Comparison of ENCODE assay signal across 21 cellular contexts in the genomic region with DNA sequence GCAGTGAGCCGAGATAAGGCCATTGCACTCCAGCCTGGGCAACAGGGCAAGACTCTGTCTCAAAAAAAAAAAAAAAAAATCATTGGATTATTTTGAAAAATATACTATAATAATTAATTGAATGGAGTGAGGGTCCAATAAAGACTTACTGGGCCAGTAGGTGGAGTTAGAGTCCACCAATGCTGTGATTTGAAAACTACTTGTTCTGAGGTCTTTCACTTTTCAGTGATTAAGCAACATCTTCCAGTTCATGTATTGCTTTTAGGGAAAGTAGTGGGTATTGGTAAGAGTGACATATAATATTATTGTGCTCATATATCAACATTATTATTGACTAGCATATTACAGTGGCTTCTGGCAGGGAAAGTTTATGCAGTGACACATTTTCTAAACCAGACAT.
DNase-seq lines count a peak whose midpoint lies in the region; ATAC-seq, FAIRE-seq and TF ChIP-seq lines count a peak whose summit lies in the region.
"Had no signal": no experiment of that assay in that cellular context is flagged by ENCODE, and none has a peak within 500 bp of the region (broad histone marks: within the 10 kb centered on the region; RNA-seq: fewer than 3 reads in every experiment).

No MANE protein-coding gene starts in this region.

- no peak for ATAC-seq in SK-N-SH treated with all-trans-retinoic acid at 6 μM for 48 hours
- ATAC-seq: CD8-positive, alpha-beta T cell; HepG2 had no signal

- no peak overlapping the region for H3K4ac ChIP-seq in H1 (replicated peaks; ENCODE audit: insufficient read length, low read depth, low read length)

- no peaks in the 10 kb centered on the region for H3K23me2 ChIP-seq in H1 (ENCODE audit: low read depth, low read length)

- H3K4me1 ChIP-seq in SK-N-SH (ENCODE audit: control insufficient read depth in 1 of 2, insufficient read depth in 2 of 2, low read depth in 1 of 2, low read length in 1 of 2), result no peaks in the 10 kb centered on the region
- no peaks in the 10 kb centered on the region; a peak in 2 of 7 replicates for H3K4me1 ChIP-seq in H1 (replicated peaks in 1 of 4; ENCODE audit: control insufficient read depth in 3 of 4, insufficient read depth in 4 of 4, low read length in 3 of 4)
- H3K4me1 ChIP-seq: BE2C had no signal

- H3K4me3 ChIP-seq in SK-N-SH (ENCODE audit: low read depth in 2 of 2, low read length in 1 of 2), result no peak overlapping the region
- no peak overlapping the region for H3K4me3 ChIP-seq in H1 (ENCODE audit: extremely low read depth in 1 of 4, insufficient read depth in 2 of 4, low read depth in 3 of 4, low read length in 4 of 4)

- TF ChIP-seq RAD21 in SK-N-SH (IDR thresholded peaks at IDR 0.05; ENCODE audit: low read length) (no peak), H1 (IDR thresholded peaks at IDR 0.05 in 1 of 2, conservative IDR thresholded peaks at IDR 0.05 in 1 of 2; ENCODE audit: low read depth in 2 of 2, low read length in 2 of 2) (peak; percentile 38 to 39; a peak in 3 of 4 replicates)

- no peaks in the 10 kb centered on the region for H3F3A ChIP-seq in SK-N-SH (replicated peaks; ENCODE audit: insufficient read depth)

- H3K36me3 ChIP-seq in SK-N-SH (replicated peaks in 1 of 2; ENCODE audit: control insufficient read depth in 1 of 2, insufficient read depth in 2 of 2, low read length in 1 of 2), result no peaks in the 10 kb centered on the region
- no peaks in the 10 kb centered on the region for H3K36me3 ChIP-seq in H1 (ENCODE audit: control insufficient read depth in 2 of 4, insufficient read depth in 4 of 4, low read length in 3 of 4)
- H3K36me3 ChIP-seq: BE2C had no signal

- TF ChIP-seq POLR2A in H1 (IDR thresholded peaks at IDR 0.05; ENCODE audit: control extremely low read depth in 1 of 2, low read depth in 2 of 2, low read length in 2 of 2), result no peak

- WGBS in SK-N-SH (ENCODE audit: low lambda C conversion rate), result 5% methylated on average over 1 of the region's 1 CpG
- WGBS in H1 (ENCODE audit: extremely low coverage in 1 of 2, insufficient coverage in 1 of 2, insufficient read length in 1 of 2, insufficient replicate concordance in 2 of 2, low coverage in 1 of 2, low lambda C conversion rate in 2 of 2, missing lambda C conversion rate in 1 of 2), 2 experiments, result no CpG with 5 or more reads among the region's 1 CpG

- H3K27ac Mint-ChIP-seq in type B pancreatic cell, result no peak overlapping the region
- H3K27ac Mint-ChIP-seq: CD14-positive monocyte; CD8-positive, alpha-beta T cell; HFFc6 had no signal

- POLR2A ChIA-PET in SK-N-SH (lab: Yijun Ruan, JAX), result no interaction called here
- POLR2A ChIA-PET in H1 (lab: Charles Lee; ENCODE audit: partially characterized antibody), result interaction anchor here (0.7 kb wide), 1 partner anchor 1099 kb away, joined by 4 read pairs; no protein-coding TSS in a partner anchor

- no peak for DNase-seq in SK-N-SH
- peak; percentile 6 for DNase-seq in NAMALWA (ENCODE audit: low spot score)
- no peak for DNase-seq in H1 (ENCODE audit: low read depth in 1 of 2, low spot score in 2 of 2)
- DNase-seq in type B pancreatic cell (ENCODE audit: extremely low spot score, unreplicated experiment), result no peak
- no peak for DNase-seq in DMS114 treated with DMSO at 0.1 percent for 48 hours (lab: John Stamatoyannopoulos, UW; ENCODE audit: unreplicated experiment)
- no peak for DNase-seq in globus pallidus (ENCODE audit: low spot score)
- DNase-seq in putamen (ENCODE audit: low spot score), result no peak
- DNase-seq: BE2C; CD8-positive, alpha-beta T cell; COR-L47; DMS53; GF-D8; GOT3; HCEC 1CT; HFFc6 had no signal

- no peaks in the 10 kb centered on the region for H3K9me2 ChIP-seq in SK-N-SH

- FAIRE-seq in H1 (lab: Jason Lieb, UNC), result no peak
- FAIRE-seq: A204.1, GM19239, HepG2, HTR-8/SVneo had no signal

- no peak overlapping the region for H4K8ac ChIP-seq in H1 (ENCODE audit: extremely low read depth, insufficient read depth, low read length)

- H3K79me2 ChIP-seq in SK-N-SH (ENCODE audit: insufficient read depth) (no peaks in the 10 kb centered on the region), H1 (ENCODE audit: control insufficient read depth in 1 of 2, insufficient read depth in 2 of 2, low read length in 2 of 2) (no peaks in the 10 kb centered on the region)

- no peaks in the 10 kb centered on the region for H3K79me1 ChIP-seq in H1 (ENCODE audit: low read depth, low read length)

- TF ChIP-seq CTCF in SK-N-SH (IDR thresholded peaks at IDR 0.05), result 0 out of 2 replicates have a peak, but pooled peaks have one; percentile 8
- TF ChIP-seq CTCF in H1 (IDR thresholded peaks at IDR 0.05; ENCODE audit: control extremely low read depth in 1 of 3, insufficient read depth in 1 of 3, low read depth in 1 of 3, low read length in 3 of 3), result no peak
- TF ChIP-seq CTCF in type B pancreatic cell (conservative IDR thresholded peaks at IDR 0.05), result peak; percentile 31

- TF ChIP-seq EP300 in SK-N-SH (IDR thresholded peaks at IDR 0.05; ENCODE audit: borderline replicate concordance in 1 of 2, low read depth in 1 of 2, low read length in 1 of 2) (no peak), H1 (IDR thresholded peaks at IDR 0.05; ENCODE audit: borderline replicate concordance in 1 of 2, low read depth in 2 of 2, low read length in 2 of 2) (no peak)

- no peak overlapping the region for H2BK15ac ChIP-seq in H1 (ENCODE audit: low read length)

- H3K23ac ChIP-seq in H1 (ENCODE audit: insufficient read length), result no peak overlapping the region

- no peaks in the 10 kb centered on the region for H3K36me3 Mint-ChIP-seq in type B pancreatic cell
- H3K36me3 Mint-ChIP-seq: CD14-positive monocyte; CD8-positive, alpha-beta T cell had no signal

- H3K9me3 ChIP-seq in SK-N-SH (no peaks in the 10 kb centered on the region), H1 (ENCODE audit: insufficient read depth in 2 of 2, low read depth in 1 of 2, low read length in 1 of 2) (no peaks in the 10 kb centered on the region)
- H3K9me3 ChIP-seq: BE2C had no signal

- no peak overlapping the region for H4K5ac ChIP-seq in H1 (ENCODE audit: insufficient read length, low read depth, low read length)

- no peak overlapping the region for H2AK5ac ChIP-seq in H1 (ENCODE audit: low read depth, low read length)

- CTCF ChIA-PET in SK-N-SH (lab: Yijun Ruan, JAX) (no interaction called here), H1 (lab: Charles Lee; ENCODE audit: partially characterized antibody) (interaction anchor here (0.6 kb wide), 2 partner anchors 58 to 555 kb away, joined by 3 read pairs; no protein-coding TSS in a partner anchor)

- H4K20me1 ChIP-seq in SK-N-SH (ENCODE audit: insufficient read depth) (no peaks in the 10 kb centered on the region), H1 (replicated peaks in 1 of 2; ENCODE audit: control insufficient read depth in 1 of 2, insufficient read depth in 2 of 2, low read length in 2 of 2) (no peaks in the 10 kb centered on the region)

- no peaks in the 10 kb centered on the region for H3K27me3 ChIP-seq in SK-N-SH (ENCODE audit: insufficient read depth)
- H3K27me3 ChIP-seq in H1 (replicated peaks in 1 of 4; ENCODE audit: control insufficient read depth in 3 of 4, extremely low read depth in 1 of 4, insufficient read depth in 3 of 4, low read length in 3 of 4), result no peaks in the 10 kb centered on the region
- H3K27me3 ChIP-seq: BE2C had no signal

- no peak overlapping the region for H3K56ac ChIP-seq in H1 (replicated peaks; ENCODE audit: insufficient read length, low read depth, low read length)

- H3K9ac ChIP-seq in SK-N-SH (no peak overlapping the region), H1 (replicated peaks in 1 of 4; ENCODE audit: extremely low read depth in 1 of 4, low read depth in 3 of 4, low read length in 3 of 4) (no peak overlapping the region)

- no peak overlapping the region for H3K4me2 ChIP-seq in SK-N-SH
- no peak overlapping the region for H3K4me2 ChIP-seq in H1 (ENCODE audit: insufficient read depth in 1 of 2, low read depth in 2 of 2, low read length in 2 of 2)

- H2BK5ac ChIP-seq in H1 (ENCODE audit: low read depth, low read length), result no peak overlapping the region

- H3K18ac ChIP-seq in H1 (ENCODE audit: extremely low read depth, low read length), result no peak overlapping the region

- no peak overlapping the region for H3K4me3 Mint-ChIP-seq in type B pancreatic cell
- H3K4me3 Mint-ChIP-seq: CD14-positive monocyte; CD8-positive, alpha-beta T cell; HFFc6 had no signal

- H3K27me3 Mint-ChIP-seq in type B pancreatic cell, result no peaks in the 10 kb centered on the region

- H2BK20ac ChIP-seq in H1 (ENCODE audit: low read length), result no peak overlapping the region

- no peak overlapping the region for H2BK12ac ChIP-seq in H1 (ENCODE audit: low read depth, low read length)

- H3K9me3 Mint-ChIP-seq in type B pancreatic cell, result no peaks in the 10 kb centered on the region

- H3K27ac ChIP-seq in SK-N-SH (ENCODE audit: low read depth in 2 of 2, low read length in 1 of 2) (no peak overlapping the region), H1 (ENCODE audit: low read depth, low read length) (no peak overlapping the region)

- H2BK120ac ChIP-seq in H1 (replicated peaks; ENCODE audit: low read depth, low read length), result no peak overlapping the region

- H4K91ac ChIP-seq in H1 (replicated peaks; ENCODE audit: insufficient read length, low read length), result no peak overlapping the region

- H3K4me1 Mint-ChIP-seq in type B pancreatic cell (ENCODE audit: unreplicated experiment), result no peaks in the 10 kb centered on the region
- H3K4me1 Mint-ChIP-seq: CD14-positive monocyte had no signal

- H2AFZ ChIP-seq in SK-N-SH (ENCODE audit: low read depth) (no peak overlapping the region), H1 (ENCODE audit: low read length) (no peak overlapping the region)

- H3K14ac ChIP-seq in H1 (ENCODE audit: insufficient read length), result no peak overlapping the region

TF ChIP-seq in SK-N-SH treated with all-trans-retinoic acid at 6 μM for 48 hours, 23 proteins besides CTCF, POLR2A, EP300 and RAD21 (continues in another document):
- TF ChIP-seq ZFP3 (CRISPR knock-in tag; IDR thresholded peaks at IDR 0.05) (no peak), PPARA (CRISPR knock-in tag; IDR thresholded peaks at IDR 0.05; ENCODE audit: borderline replicate concordance) (no peak), GLIS3 (CRISPR knock-in tag; IDR thresholded peaks at IDR 0.05) (no peak)

TF ChIP-seq in H1, 55 proteins besides CTCF, POLR2A, EP300 and RAD21:
- TF ChIP-seq CEBPB (IDR thresholded peaks at IDR 0.05; ENCODE audit: low read depth, low read length) (peak; percentile 75; the same call in 1 of the 2 replicates), CTBP2 (IDR thresholded peaks at IDR 0.05; ENCODE audit: borderline replicate concordance, insufficient read depth, insufficient read length, low read length) (no peak)

Comparison
In these comparisons a context has a peak if more than half of its experiments do, and no peak if none do; other contexts are left out.
1. CTCF ChIP-seq: peak in SK-N-SH (single experiment) and type B pancreatic cell (single experiment); none in H1 (0 of 3).
2. Of the 17 proteins assayed by ChIP-seq in both H1 and SK-N-SH: peak only in H1: RAD21; only in SK-N-SH: CTCF; in both: none; in neither: 15.